ENCODE assay signal across 8 cellular contexts in genomic region chr2:172098650-172099471, GRCh38. TPM values are rescaled to one million over a fixed set of nuclear protein-coding genes. Genes with fewer than 3 reads are reported as not detected.
DNase-seq lines count a peak whose midpoint lies in the region; ATAC-seq and TF ChIP-seq lines count a peak whose summit lies in the region.

No MANE protein-coding gene starts in this region.

- H3K4me3 ChIP-seq in Panc1 (ENCODE audit: low read depth in 2 of 2, low read length in 2 of 2): peak overlapping the region; percentile 34 to 56
- peak overlapping the region; percentile 61 for H3K4me3 ChIP-seq in mesodermal cell (ENCODE audit: extremely low read depth, insufficient read depth, low read length, poor library complexity, severe bottlenecking)

- no peaks in the 10 kb centered on the region for H3K9me3 Mint-ChIP-seq in activated CD4-positive, alpha-beta T cell treated with anti-CD3 and anti-CD28 coated beads, Interleukin-2, amount 10 ng/mL, durations not matched to agents 7 days and 5 days
- H3K9me3 Mint-ChIP-seq in chondrocyte (ENCODE audit: low read depth): no peaks in the 10 kb centered on the region

- peaks cover 71% of the 10 kb centered on the region for H3K27me3 Mint-ChIP-seq in activated CD4-positive, alpha-beta T cell treated with anti-CD3 and anti-CD28 coated beads, Interleukin-2, amount 10 ng/mL, durations not matched to agents 7 days and 5 days
- no peaks in the 10 kb centered on the region for H3K27me3 Mint-ChIP-seq in chondrocyte (ENCODE audit: low read depth)

- DNase-seq in activated CD4-positive, alpha-beta T cell treated with anti-CD3 and anti-CD28 coated beads, Interleukin-2, amount 10 ng/mL, durations not matched to agents 7 days and 5 days: no peak
- DNase-seq in activated CD4-positive, alpha-beta T cell treated with anti-CD3 and anti-CD28 coated beads for 4 hours: no peak
- no peak for DNase-seq in Panc1 (ENCODE audit: low read depth, low spot score)
- no peak for DNase-seq in chondrocyte (ENCODE audit: low spot score)
- DNase-seq in G401 (ENCODE audit: low spot score): no peak
- no peak for DNase-seq in ureter (ENCODE audit: low spot score)

- BruUV-seq in Panc1 (replicated peaks; lab: Mats Ljungman, UMichigan): no TSS peak

- H3K4me1 ChIP-seq in Panc1 (ENCODE audit: control insufficient read depth, insufficient read depth, low read length) (peaks cover 38% of the 10 kb centered on the region), mesodermal cell (ENCODE audit: control insufficient read depth, insufficient read depth, low read length, poor library complexity, severe bottlenecking) (peaks cover 39% of the 10 kb centered on the region)

- peak overlapping the region; percentile 2 for H3K4me3 Mint-ChIP-seq in activated CD4-positive, alpha-beta T cell treated with anti-CD3 and anti-CD28 coated beads, Interleukin-2, amount 10 ng/mL, durations not matched to agents 7 days and 5 days
- H3K4me3 Mint-ChIP-seq in chondrocyte (ENCODE audit: unreplicated experiment): peak overlapping the region; percentile 91

- POLR2A ChIA-PET in activated CD4-positive, alpha-beta T cell treated with anti-CD3 and anti-CD28 coated beads, Interleukin-2, amount 10 ng/mL, durations not matched to agents 7 days and 5 days (lab: Charles Lee): no interaction called here
- POLR2A ChIA-PET in Panc1 (lab: Charles Lee): interaction anchor here (0.5 to 0.6 kb wide), 2 partner anchors 30 to 82 kb away, joined by 8 to 10 read pairs; no protein-coding TSS in a partner anchor

- H3K27ac ChIP-seq in Panc1 (ENCODE audit: low read length) (peak overlapping the region; percentile 82), mesodermal cell (ENCODE audit: low read depth, low read length, severe bottlenecking) (peak overlapping the region; percentile 92)

- 3 to 4% methylated on average over 43 to 54 of the region's 61 CpGs for WGBS in mesodermal cell (ENCODE audit: insufficient coverage in 2 of 2), 2 experiments

- TF ChIP-seq CTCF in Panc1 (IDR thresholded peaks at IDR 0.05): no peak
- TF ChIP-seq CTCF in chondrocyte (IDR thresholded peaks at IDR 0.05): no peak

- ATAC-seq in Panc1: peak; percentile 24
- ATAC-seq in GM21529 (IDR thresholded peaks at IDR 0.05; ENCODE audit: unreplicated experiment): no peak

- intact Hi-C loops in Panc1 (cut with micrococcal nuclease; ENCODE audit: unreplicated experiment): no loop called here

- peaks cover 4% of the 10 kb centered on the region for H3K36me3 Mint-ChIP-seq in activated CD4-positive, alpha-beta T cell treated with anti-CD3 and anti-CD28 coated beads, Interleukin-2, amount 10 ng/mL, durations not matched to agents 7 days and 5 days (ENCODE audit: low read depth)
- H3K36me3 Mint-ChIP-seq in chondrocyte (ENCODE audit: low read depth): peaks cover 7% of the 10 kb centered on the region

- CTCF ChIA-PET in activated CD4-positive, alpha-beta T cell treated with anti-CD3 and anti-CD28 coated beads, Interleukin-2, amount 10 ng/mL, durations not matched to agents 7 days and 5 days (lab: Charles Lee): interaction anchor here (0.6 to 1.3 kb wide), 3 partner anchors 16 to 110 kb away, joined by 3 to 6 read pairs (median 4); no protein-coding TSS in a partner anchor
- CTCF ChIA-PET in Panc1 (lab: Charles Lee): interaction anchor here (0.6 to 0.9 kb wide), 2 partner anchors 12 to 19 kb away, joined by 5 to 8 read pairs; no protein-coding TSS in a partner anchor

- H3K27me3 ChIP-seq in Panc1 (ENCODE audit: control insufficient read depth, insufficient read depth, low read length): no peaks in the 10 kb centered on the region; the same call in 1 of the 2 replicates

- in situ Hi-C loops in Panc1 (cut with HindIII; ENCODE audit: low pct_unique_long_range_greater_than_20kb, low sequenced_read_pairs): no loop called here
- in situ Hi-C loops in G401 (cut with HindIII; ENCODE audit: low sequenced_read_pairs): no loop called here

- peak overlapping the region; percentile 3 for H3K27ac Mint-ChIP-seq in activated CD4-positive, alpha-beta T cell treated with anti-CD3 and anti-CD28 coated beads, Interleukin-2, amount 10 ng/mL, durations not matched to agents 7 days and 5 days
- H3K27ac Mint-ChIP-seq in chondrocyte (ENCODE audit: unreplicated experiment): peak overlapping the region; percentile 93

- peaks cover 54% of the 10 kb centered on the region for H3K4me1 Mint-ChIP-seq in activated CD4-positive, alpha-beta T cell treated with anti-CD3 and anti-CD28 coated beads, Interleukin-2, amount 10 ng/mL, durations not matched to agents 7 days and 5 days
- H3K4me1 Mint-ChIP-seq in chondrocyte (ENCODE audit: low read depth): peaks cover 67% of the 10 kb centered on the region

- H3K36me3 ChIP-seq in Panc1 (ENCODE audit: control insufficient read depth, insufficient read depth, low read length) (no peaks in the 10 kb centered on the region; the same call in 1 of the 2 replicates), mesodermal cell (ENCODE audit: control insufficient read depth, insufficient read depth, low read length) (peaks cover 4% of the 10 kb centered on the region)

- H3K9me3 ChIP-seq in Panc1 (ENCODE audit: control insufficient read depth, insufficient read depth, low read depth, low read length) (no peaks in the 10 kb centered on the region), mesodermal cell (ENCODE audit: control insufficient read depth, low read length) (no peaks in the 10 kb centered on the region)

RNA-seq across cellular contexts. Expression of gene DLX2, which starts 3.8 kb away (rescaled TPM):
- not detected for total RNA-seq in activated CD4-positive, alpha-beta T cell treated with anti-CD3 and anti-CD28 coated beads, Interleukin-2, amount 10 ng/mL, durations not matched to agents 7 days and 5 days
- total RNA-seq in Panc1 (2021; ENCODE audit: unreplicated experiment): 4.4 TPM
- polyA plus RNA-seq in Panc1 (2012; ENCODE audit: insufficient read length): 1.7 TPM
- total RNA-seq in chondrocyte: 5.2 to 29.1 TPM (median 5.7 TPM) in 3 replicates
- polyA plus RNA-seq in mesodermal cell (2013, experiment 1 of 2): 18.4 TPM
- polyA plus RNA-seq in mesodermal cell (2013, experiment 2 of 2): 13.4 TPM
- 5.0 and 5.3 TPM in 2 replicates for total RNA-seq in G401 (2014; rRNA removed; shearing (Covaris generic))
- total RNA-seq in ureter: not detected

RNA-seq across cellular contexts. Expression of gene DLX1, which starts 13.6 kb away (rescaled TPM):
- not detected for total RNA-seq in activated CD4-positive, alpha-beta T cell treated with anti-CD3 and anti-CD28 coated beads, Interleukin-2, amount 10 ng/mL, durations not matched to agents 7 days and 5 days
- total RNA-seq in Panc1 (2021; ENCODE audit: unreplicated experiment) (3.5 TPM), chondrocyte (6.7 to 34.2 TPM (median 7.1 TPM) in 3 replicates), ureter (not detected)
- 2.7 TPM for polyA plus RNA-seq in Panc1 (2012; ENCODE audit: insufficient read length)
- 17.1 TPM for polyA plus RNA-seq in mesodermal cell (2013, experiment 1 of 2)
- polyA plus RNA-seq in mesodermal cell (2013, experiment 2 of 2): 13.8 TPM
- 21.8 and 26.2 TPM in 2 replicates for total RNA-seq in G401 (2014; rRNA removed; shearing (Covaris generic))
